In the genomic region with DNA sequence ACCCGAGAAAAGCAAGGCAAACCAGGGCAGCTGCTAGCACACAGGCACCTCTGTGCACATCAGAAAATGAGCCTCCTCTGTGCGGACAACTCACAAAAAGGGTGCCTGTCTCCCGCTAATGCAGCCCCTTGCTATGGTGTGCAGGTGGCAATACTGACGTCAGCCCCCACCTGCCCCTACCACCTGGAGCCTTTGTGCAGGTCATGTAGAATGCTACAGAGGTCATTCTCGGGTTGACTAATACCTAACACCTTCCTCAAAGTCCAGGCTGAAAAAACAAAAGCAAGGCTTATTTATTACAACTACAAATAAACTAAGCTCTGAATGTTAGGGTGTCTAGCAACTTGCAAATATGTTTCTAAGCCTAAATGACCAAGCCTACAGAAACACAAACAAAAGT, we compare ENCODE assay signal across 1 cellular context.
TF ChIP-seq lines count a peak whose summit lies in the region.

No MANE protein-coding gene starts in this region.

TF ChIP-seq in K562, 482 proteins besides CTCF, POLR2A, EP300 and RAD21 (continued from another document):
- TF ChIP-seq, protein P1, sequence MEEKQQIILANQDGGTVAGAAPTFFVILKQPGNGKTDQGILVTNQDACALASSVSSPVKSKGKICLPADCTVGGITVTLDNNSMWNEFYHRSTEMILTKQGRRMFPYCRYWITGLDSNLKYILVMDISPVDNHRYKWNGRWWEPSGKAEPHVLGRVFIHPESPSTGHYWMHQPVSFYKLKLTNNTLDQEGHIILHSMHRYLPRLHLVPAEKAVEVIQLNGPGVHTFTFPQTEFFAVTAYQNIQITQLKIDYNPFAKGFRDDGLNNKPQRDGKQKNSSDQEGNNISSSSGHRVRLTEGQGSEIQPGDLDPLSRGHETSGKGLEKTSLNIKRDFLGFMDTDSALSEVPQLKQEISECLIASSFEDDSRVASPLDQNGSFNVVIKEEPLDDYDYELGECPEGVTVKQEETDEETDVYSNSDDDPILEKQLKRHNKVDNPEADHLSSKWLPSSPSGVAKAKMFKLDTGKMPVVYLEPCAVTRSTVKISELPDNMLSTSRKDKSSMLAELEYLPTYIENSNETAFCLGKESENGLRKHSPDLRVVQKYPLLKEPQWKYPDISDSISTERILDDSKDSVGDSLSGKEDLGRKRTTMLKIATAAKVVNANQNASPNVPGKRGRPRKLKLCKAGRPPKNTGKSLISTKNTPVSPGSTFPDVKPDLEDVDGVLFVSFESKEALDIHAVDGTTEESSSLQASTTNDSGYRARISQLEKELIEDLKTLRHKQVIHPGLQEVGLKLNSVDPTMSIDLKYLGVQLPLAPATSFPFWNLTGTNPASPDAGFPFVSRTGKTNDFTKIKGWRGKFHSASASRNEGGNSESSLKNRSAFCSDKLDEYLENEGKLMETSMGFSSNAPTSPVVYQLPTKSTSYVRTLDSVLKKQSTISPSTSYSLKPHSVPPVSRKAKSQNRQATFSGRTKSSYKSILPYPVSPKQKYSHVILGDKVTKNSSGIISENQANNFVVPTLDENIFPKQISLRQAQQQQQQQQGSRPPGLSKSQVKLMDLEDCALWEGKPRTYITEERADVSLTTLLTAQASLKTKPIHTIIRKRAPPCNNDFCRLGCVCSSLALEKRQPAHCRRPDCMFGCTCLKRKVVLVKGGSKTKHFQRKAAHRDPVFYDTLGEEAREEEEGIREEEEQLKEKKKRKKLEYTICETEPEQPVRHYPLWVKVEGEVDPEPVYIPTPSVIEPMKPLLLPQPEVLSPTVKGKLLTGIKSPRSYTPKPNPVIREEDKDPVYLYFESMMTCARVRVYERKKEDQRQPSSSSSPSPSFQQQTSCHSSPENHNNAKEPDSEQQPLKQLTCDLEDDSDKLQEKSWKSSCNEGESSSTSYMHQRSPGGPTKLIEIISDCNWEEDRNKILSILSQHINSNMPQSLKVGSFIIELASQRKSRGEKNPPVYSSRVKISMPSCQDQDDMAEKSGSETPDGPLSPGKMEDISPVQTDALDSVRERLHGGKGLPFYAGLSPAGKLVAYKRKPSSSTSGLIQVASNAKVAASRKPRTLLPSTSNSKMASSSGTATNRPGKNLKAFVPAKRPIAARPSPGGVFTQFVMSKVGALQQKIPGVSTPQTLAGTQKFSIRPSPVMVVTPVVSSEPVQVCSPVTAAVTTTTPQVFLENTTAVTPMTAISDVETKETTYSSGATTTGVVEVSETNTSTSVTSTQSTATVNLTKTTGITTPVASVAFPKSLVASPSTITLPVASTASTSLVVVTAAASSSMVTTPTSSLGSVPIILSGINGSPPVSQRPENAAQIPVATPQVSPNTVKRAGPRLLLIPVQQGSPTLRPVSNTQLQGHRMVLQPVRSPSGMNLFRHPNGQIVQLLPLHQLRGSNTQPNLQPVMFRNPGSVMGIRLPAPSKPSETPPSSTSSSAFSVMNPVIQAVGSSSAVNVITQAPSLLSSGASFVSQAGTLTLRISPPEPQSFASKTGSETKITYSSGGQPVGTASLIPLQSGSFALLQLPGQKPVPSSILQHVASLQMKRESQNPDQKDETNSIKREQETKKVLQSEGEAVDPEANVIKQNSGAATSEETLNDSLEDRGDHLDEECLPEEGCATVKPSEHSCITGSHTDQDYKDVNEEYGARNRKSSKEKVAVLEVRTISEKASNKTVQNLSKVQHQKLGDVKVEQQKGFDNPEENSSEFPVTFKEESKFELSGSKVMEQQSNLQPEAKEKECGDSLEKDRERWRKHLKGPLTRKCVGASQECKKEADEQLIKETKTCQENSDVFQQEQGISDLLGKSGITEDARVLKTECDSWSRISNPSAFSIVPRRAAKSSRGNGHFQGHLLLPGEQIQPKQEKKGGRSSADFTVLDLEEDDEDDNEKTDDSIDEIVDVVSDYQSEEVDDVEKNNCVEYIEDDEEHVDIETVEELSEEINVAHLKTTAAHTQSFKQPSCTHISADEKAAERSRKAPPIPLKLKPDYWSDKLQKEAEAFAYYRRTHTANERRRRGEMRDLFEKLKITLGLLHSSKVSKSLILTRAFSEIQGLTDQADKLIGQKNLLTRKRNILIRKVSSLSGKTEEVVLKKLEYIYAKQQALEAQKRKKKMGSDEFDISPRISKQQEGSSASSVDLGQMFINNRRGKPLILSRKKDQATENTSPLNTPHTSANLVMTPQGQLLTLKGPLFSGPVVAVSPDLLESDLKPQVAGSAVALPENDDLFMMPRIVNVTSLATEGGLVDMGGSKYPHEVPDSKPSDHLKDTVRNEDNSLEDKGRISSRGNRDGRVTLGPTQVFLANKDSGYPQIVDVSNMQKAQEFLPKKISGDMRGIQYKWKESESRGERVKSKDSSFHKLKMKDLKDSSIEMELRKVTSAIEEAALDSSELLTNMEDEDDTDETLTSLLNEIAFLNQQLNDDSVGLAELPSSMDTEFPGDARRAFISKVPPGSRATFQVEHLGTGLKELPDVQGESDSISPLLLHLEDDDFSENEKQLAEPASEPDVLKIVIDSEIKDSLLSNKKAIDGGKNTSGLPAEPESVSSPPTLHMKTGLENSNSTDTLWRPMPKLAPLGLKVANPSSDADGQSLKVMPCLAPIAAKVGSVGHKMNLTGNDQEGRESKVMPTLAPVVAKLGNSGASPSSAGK (IDR thresholded peaks at IDR 0.05): no peak
- TF ChIP-seq HLTF (IDR thresholded peaks at IDR 0.05): no peak
- TF ChIP-seq, protein P2, sequence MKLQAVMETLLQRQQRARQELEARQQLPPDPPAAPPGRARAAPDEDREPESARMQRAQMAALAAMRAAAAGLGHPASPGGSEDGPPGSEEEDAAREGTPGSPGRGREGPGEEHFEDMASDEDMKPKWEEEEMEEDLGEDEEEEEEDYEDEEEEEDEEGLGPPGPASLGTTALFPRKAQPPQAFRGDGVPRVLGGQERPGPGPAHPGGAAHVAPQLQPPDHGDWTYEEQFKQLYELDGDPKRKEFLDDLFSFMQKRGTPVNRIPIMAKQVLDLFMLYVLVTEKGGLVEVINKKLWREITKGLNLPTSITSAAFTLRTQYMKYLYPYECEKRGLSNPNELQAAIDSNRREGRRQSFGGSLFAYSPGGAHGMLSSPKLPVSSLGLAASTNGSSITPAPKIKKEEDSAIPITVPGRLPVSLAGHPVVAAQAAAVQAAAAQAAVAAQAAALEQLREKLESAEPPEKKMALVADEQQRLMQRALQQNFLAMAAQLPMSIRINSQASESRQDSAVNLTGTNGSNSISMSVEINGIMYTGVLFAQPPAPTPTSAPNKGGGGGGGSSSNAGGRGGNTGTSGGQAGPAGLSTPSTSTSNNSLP (IDR thresholded peaks at IDR 0.05; ENCODE audit: borderline replicate concordance, low read depth, low read length): no peak
- no peak for TF ChIP-seq SNRNP70 (optimal IDR thresholded peaks at IDR 0.05; ENCODE audit: low read depth, low read length)
- TF ChIP-seq DMBX1 (CRISPR knock-in tag; IDR thresholded peaks at IDR 0.05; ENCODE audit: borderline replicate concordance): no peak
- TF ChIP-seq STAG1 (CRISPR knock-in tag; IDR thresholded peaks at IDR 0.05; ENCODE audit: borderline replicate concordance): no peak
- TF ChIP-seq, protein P3, sequence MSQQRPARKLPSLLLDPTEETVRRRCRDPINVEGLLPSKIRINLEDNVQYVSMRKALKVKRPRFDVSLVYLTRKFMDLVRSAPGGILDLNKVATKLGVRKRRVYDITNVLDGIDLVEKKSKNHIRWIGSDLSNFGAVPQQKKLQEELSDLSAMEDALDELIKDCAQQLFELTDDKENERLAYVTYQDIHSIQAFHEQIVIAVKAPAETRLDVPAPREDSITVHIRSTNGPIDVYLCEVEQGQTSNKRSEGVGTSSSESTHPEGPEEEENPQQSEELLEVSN (IDR thresholded peaks at IDR 0.05; ENCODE audit: borderline replicate concordance in 1 of 2, extremely low read depth in 1 of 2, insufficient read depth in 1 of 2, insufficient read length in 1 of 2, low read depth in 1 of 2, low read length in 1 of 2, poor library complexity in 1 of 2, severe bottlenecking in 1 of 2): no peak
- TF ChIP-seq PHF20 (IDR thresholded peaks at IDR 0.05; ENCODE audit: partially characterized antibody): no peak
- TF ChIP-seq PRMT5 (CRISPR knock-in tag; IDR thresholded peaks at IDR 0.05): no peak
- no peak for TF ChIP-seq XRCC3 (IDR thresholded peaks at IDR 0.05)
- TF ChIP-seq, protein P4, sequence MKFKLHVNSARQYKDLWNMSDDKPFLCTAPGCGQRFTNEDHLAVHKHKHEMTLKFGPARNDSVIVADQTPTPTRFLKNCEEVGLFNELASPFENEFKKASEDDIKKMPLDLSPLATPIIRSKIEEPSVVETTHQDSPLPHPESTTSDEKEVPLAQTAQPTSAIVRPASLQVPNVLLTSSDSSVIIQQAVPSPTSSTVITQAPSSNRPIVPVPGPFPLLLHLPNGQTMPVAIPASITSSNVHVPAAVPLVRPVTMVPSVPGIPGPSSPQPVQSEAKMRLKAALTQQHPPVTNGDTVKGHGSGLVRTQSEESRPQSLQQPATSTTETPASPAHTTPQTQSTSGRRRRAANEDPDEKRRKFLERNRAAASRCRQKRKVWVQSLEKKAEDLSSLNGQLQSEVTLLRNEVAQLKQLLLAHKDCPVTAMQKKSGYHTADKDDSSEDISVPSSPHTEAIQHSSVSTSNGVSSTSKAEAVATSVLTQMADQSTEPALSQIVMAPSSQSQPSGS (CRISPR knock-in tag; IDR thresholded peaks at IDR 0.05): no peak
